ENCODE assay signal across 2 cellular contexts in the genomic region with DNA sequence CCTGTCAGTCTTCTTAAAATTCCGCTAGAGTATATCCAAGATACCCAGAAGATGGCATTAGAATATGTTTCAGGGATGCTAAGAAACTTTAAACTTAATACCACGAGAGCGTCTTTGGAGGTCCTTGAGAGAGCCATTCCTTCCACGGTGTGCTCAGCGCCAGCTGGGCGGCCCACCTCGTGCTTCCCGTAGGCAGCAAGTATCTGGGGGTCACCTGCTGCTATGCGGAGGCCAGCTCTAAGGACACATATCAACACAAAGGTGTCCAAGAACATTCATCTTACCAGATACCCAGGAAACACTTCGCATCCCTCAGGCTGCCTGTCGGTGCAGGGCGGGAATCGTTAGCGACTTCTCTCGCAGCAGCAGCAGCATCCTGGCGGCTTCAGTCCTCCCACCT.
DNase-seq lines count a peak whose midpoint lies in the region; TF ChIP-seq lines count a peak whose summit lies in the region.
"Not testable (repeated sequence)": the region's sequence is repeated elsewhere in the genome, so short reads cannot be mapped to it uniquely, and the experiment has no call there.

No MANE protein-coding gene starts in this region.

- H3K4me1 ChIP-seq in endodermal cell (ENCODE audit: control insufficient read depth, insufficient read depth, low read length), result not testable (repeated sequence)

- not testable (repeated sequence) for H3K9ac ChIP-seq in endodermal cell (ENCODE audit: extremely low read depth, low read length, poor library complexity, severe bottlenecking)

- WGBS in endodermal cell (ENCODE audit: insufficient coverage in 1 of 2, insufficient read length in 1 of 2), 2 experiments, result 92 to 100% methylated on average over 2 to 15 of the region's 16 CpGs

- not testable (repeated sequence) for H3K4me3 Mint-ChIP-seq in brain, endodermal cell

- H3K27me3 ChIP-seq in endodermal cell (ENCODE audit: control insufficient read depth, insufficient read depth, low read length, poor library complexity, severe bottlenecking), result not testable (repeated sequence)

- not testable (repeated sequence) for H3K9me3 ChIP-seq in endodermal cell (ENCODE audit: control insufficient read depth, low read length)

- H3K4me1 Mint-ChIP-seq in brain, endodermal cell: not testable (repeated sequence)

- not testable (repeated sequence) for TF ChIP-seq CTCF in brain (conservative IDR thresholded peaks at IDR 0.05); endodermal cell (conservative IDR thresholded peaks at IDR 0.05)

- H3K4me3 ChIP-seq in endodermal cell (ENCODE audit: low read length), result not testable (repeated sequence)

- H3K27ac ChIP-seq in endodermal cell (ENCODE audit: low read depth, low read length), result not testable (repeated sequence)

- H3K36me3 ChIP-seq in endodermal cell (ENCODE audit: control insufficient read depth, insufficient read depth, low read length), result not testable (repeated sequence)

- H3K9me3 Mint-ChIP-seq in brain, endodermal cell: not testable (repeated sequence)

- H3K27me3 Mint-ChIP-seq in brain; endodermal cell (ENCODE audit: insufficient read depth): not testable (repeated sequence)

- H3K27ac Mint-ChIP-seq in brain, result peak overlapping the region in 3 of 5 experiments; percentile 41 to 62 (median 57)
- H3K27ac Mint-ChIP-seq in endodermal cell, result peak overlapping the region; percentile 58

- H3K36me3 Mint-ChIP-seq in brain; endodermal cell (ENCODE audit: low read depth): not testable (repeated sequence)

- not testable (repeated sequence) for DNase-seq in endodermal cell
